ENCODE assay signal across 1 cellular context in genomic region chr20:5947276-5947675, GRCh38.
TF ChIP-seq lines count a peak whose summit lies in the region.

No MANE protein-coding gene starts in this region.

TF ChIP-seq in GM23338, 12 proteins besides CTCF, POLR2A, EP300 and RAD21:
- no peak for TF ChIP-seq EZH2phosphoT487 (IDR thresholded peaks at IDR 0.05; ENCODE audit: unreplicated experiment)
- TF ChIP-seq ZNF114 (CRISPR knock-in tag; IDR thresholded peaks at IDR 0.05): no peak
- TF ChIP-seq NANOG (IDR thresholded peaks at IDR 0.05; ENCODE audit: borderline replicate concordance): no peak
- TF ChIP-seq STAT1 (IDR thresholded peaks at IDR 0.05; ENCODE audit: unreplicated experiment): no peak
- TF ChIP-seq ETS1 (IDR thresholded peaks at IDR 0.05): no peak
- no peak for TF ChIP-seq POLR2AphosphoS5 (IDR thresholded peaks at IDR 0.05; ENCODE audit: low read depth)
- TF ChIP-seq ZNF331 (CRISPR knock-in tag; IDR thresholded peaks at IDR 0.05; ENCODE audit: low read depth): no peak
- TF ChIP-seq REST (IDR thresholded peaks at IDR 0.05; ENCODE audit: unreplicated experiment): no peak
- TF ChIP-seq CREB1 (CRISPR knock-in tag; IDR thresholded peaks at IDR 0.05; ENCODE audit: low read depth): no peak
TF ChIP-seq in GM23338: peak in this region for 0.
